ENCODE assay signal across 11 cellular contexts in the genomic region with DNA sequence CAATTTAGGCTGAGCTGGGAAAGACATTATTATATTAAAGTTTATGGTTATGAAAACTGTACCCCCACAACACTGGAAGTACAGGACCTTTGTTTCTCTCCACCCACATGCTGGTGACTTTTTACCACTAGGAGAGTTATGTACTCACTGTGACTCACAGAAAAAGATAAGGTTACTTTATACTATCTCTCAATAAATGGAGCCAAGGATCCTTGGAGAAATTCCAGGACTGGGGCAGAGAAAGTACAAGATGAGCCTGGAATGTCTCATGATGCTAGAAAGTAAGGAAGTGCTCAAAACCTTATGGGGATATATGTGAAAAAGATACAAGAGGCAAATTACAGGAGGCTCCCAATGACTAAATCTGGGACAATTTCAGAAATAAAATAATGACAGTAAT.
A peak's percentile ranks its signal among the peaks of the same experiment; 100 is the strongest.
DNase-seq lines count a peak whose midpoint lies in the region; ATAC-seq and TF ChIP-seq lines count a peak whose summit lies in the region.
"Had no signal": no experiment of that assay in that cellular context is flagged by ENCODE, and none has a peak within 500 bp of the region (broad histone marks: within the 10 kb centered on the region; RNA-seq: fewer than 3 reads in every experiment).

No MANE protein-coding gene starts in this region.

- peak overlapping the region; percentile 62 for H3K9ac ChIP-seq in smooth muscle cell (ENCODE audit: low read depth)

- peaks cover 3% of the 10 kb centered on the region for H3K79me2 ChIP-seq in smooth muscle cell (ENCODE audit: low read depth)

- H3K9me3 ChIP-seq in smooth muscle cell (replicated peaks; ENCODE audit: low read depth) = no peaks in the 10 kb centered on the region
- H3K9me3 ChIP-seq in lower lobe of right lung = no peaks in the 10 kb centered on the region

- H3K4me3 Mint-ChIP-seq in T-cell = no peak overlapping the region

- peaks cover 2% of the 10 kb centered on the region for H3K36me3 Mint-ChIP-seq in T-cell

- H3K27me3 Mint-ChIP-seq in T-cell = no peaks in the 10 kb centered on the region

- peaks cover 66% of the 10 kb centered on the region for H3F3A ChIP-seq in smooth muscle cell (ENCODE audit: low read depth)

- TF ChIP-seq CTCF in foreskin fibroblast (IDR thresholded peaks at IDR 0.05; ENCODE audit: low read depth, low read length) (no peak), smooth muscle cell (IDR thresholded peaks at IDR 0.05; ENCODE audit: borderline replicate concordance, insufficient read depth, poor library complexity, severe bottlenecking) (no peak), lower lobe of right lung (IDR thresholded peaks at IDR 0.05) (no peak)

- H3K27me3 ChIP-seq in smooth muscle cell (ENCODE audit: low read depth) = no peaks in the 10 kb centered on the region
- H3K27me3 ChIP-seq in lower lobe of right lung (ENCODE audit: low read depth) = no peaks in the 10 kb centered on the region

- H3K4me3 ChIP-seq in foreskin fibroblast (ENCODE audit: low read depth in 1 of 2, low read length in 2 of 2) (no peak overlapping the region), smooth muscle cell (no peak overlapping the region), lower lobe of right lung (no peak overlapping the region)
- H3K4me3 ChIP-seq: lung had no signal

- ATAC-seq in T-cell (replicated peaks in 1 of 4) = no peak
- ATAC-seq in lower lobe of right lung = no peak

- H4K20me1 ChIP-seq in smooth muscle cell (ENCODE audit: low read depth) = no peaks in the 10 kb centered on the region

- H3K9me3 Mint-ChIP-seq in T-cell = no peaks in the 10 kb centered on the region

- CTCF ChIA-PET in T-cell (lab: Charles Lee) = interaction anchor here in 1 of 2 donors (0.9 kb wide), 1 partner anchor 24 kb away, joined by 3 read pairs; no protein-coding TSS in a partner anchor

- H3K27ac ChIP-seq in smooth muscle cell (ENCODE audit: low read depth) (peak overlapping the region; percentile 99), lower lobe of right lung (no peak overlapping the region)

- intact Hi-C loops in lower lobe of right lung (cut with DNase I) = no loop called here

- peak; percentile 15 to 55 for DNase-seq in NCI-H446 (lab: John Stamatoyannopoulos, UW)
- DNase-seq in NCI-H446 treated with DMSO at 0.1 percent for 48 hours (lab: John Stamatoyannopoulos, UW) = no peak
- DNase-seq in T-cell = no peak
- DNase-seq in foreskin fibroblast = peak; percentile 84 to 91
- no peak for DNase-seq in smooth muscle cell (lab: John Stamatoyannopoulos, UW; ENCODE audit: unreplicated experiment)
- no peak for DNase-seq in DMS153 (lab: John Stamatoyannopoulos, UW)
- no peak for DNase-seq in mesenteric fat pad (ENCODE audit: low spot score)
- DNase-seq in lower lobe of right lung = no peak
- DNase-seq: 8988T; effector CD4-positive, alpha-beta T cell had no signal

- POLR2A ChIA-PET in T-cell (lab: Charles Lee) = no interaction called here

- no peak overlapping the region for H2AFZ ChIP-seq in smooth muscle cell (ENCODE audit: low read depth)

- peak overlapping the region; percentile 42 to 91 for H3K27ac Mint-ChIP-seq in T-cell

- H3K36me3 ChIP-seq in smooth muscle cell (ENCODE audit: low read depth) (no peaks in the 10 kb centered on the region), lower lobe of right lung (no peaks in the 10 kb centered on the region)

- H3K4me1 ChIP-seq in smooth muscle cell (ENCODE audit: low read depth) (peaks cover 94% of the 10 kb centered on the region), lower lobe of right lung (peaks cover 39% of the 10 kb centered on the region)

- peaks cover 58 to 70% (median 68%) of the 10 kb centered on the region in 3 donors for H3K4me1 Mint-ChIP-seq in T-cell

- peak overlapping the region; percentile 83 for H3K4me2 ChIP-seq in smooth muscle cell

Comparison
In these comparisons a context has a peak if more than half of its experiments do, and no peak if none do; other contexts are left out.
1. DNase-seq: peak in NCI-H446 (2 of 2) and foreskin fibroblast (2 of 2); none in NCI-H446 treated with DMSO at 0.1 percent for 48 hours (single experiment), T-cell (0 of 34), smooth muscle cell (single experiment), DMS153 (single experiment), mesenteric fat pad (single experiment) and lower lobe of right lung (single experiment).